In genomic region chr16:86405319-86405718, GRCh38 we compare ENCODE assay signal across 21 cellular contexts.
DNase-seq lines count a peak whose midpoint lies in the region; ATAC-seq and TF ChIP-seq lines count a peak whose summit lies in the region.
"Had no signal": no experiment of that assay in that cellular context is flagged by ENCODE, and none has a peak within 500 bp of the region (broad histone marks: within the 10 kb centered on the region; RNA-seq: fewer than 3 reads in every experiment).

No MANE protein-coding gene starts in this region.

- H3K27me3 Mint-ChIP-seq in natural killer cell treated with Interleukin-12 subunit alpha and Interleukin-12 subunit beta and Interleukin-15 and Interleukin-18, amount 100 ng/mL, for 72 hours: peaks cover 14 to 16% of the 10 kb centered on the region in 2 donors
- peaks cover 9 to 11% of the 10 kb centered on the region in 2 donors for H3K27me3 Mint-ChIP-seq in natural killer cell (ENCODE audit: low read depth in 2 of 2)

- H3K4me1 Mint-ChIP-seq in natural killer cell treated with Interleukin-12 subunit alpha and Interleukin-12 subunit beta and Interleukin-15 and Interleukin-18, amount 100 ng/mL, for 72 hours (ENCODE audit: low read depth in 2 of 2): no peaks in the 10 kb centered on the region
- no peaks in the 10 kb centered on the region for H3K4me1 Mint-ChIP-seq in natural killer cell

- H3K4me3 Mint-ChIP-seq in natural killer cell treated with Interleukin-12 subunit alpha and Interleukin-12 subunit beta and Interleukin-15 and Interleukin-18, amount 100 ng/mL, for 72 hours: no peak overlapping the region
- H3K4me3 Mint-ChIP-seq in natural killer cell: no peak overlapping the region
- H3K4me3 Mint-ChIP-seq: CD8-positive, alpha-beta T cell had no signal

- no peak for TF ChIP-seq CTCF in natural killer cell (IDR thresholded peaks at IDR 0.05)
- no peak for TF ChIP-seq CTCF in choroid plexus epithelial cell (conservative IDR thresholded peaks at IDR 0.05; ENCODE audit: low read depth, low read length)

- no peaks in the 10 kb centered on the region for H3K9me3 Mint-ChIP-seq in natural killer cell treated with Interleukin-12 subunit alpha and Interleukin-12 subunit beta and Interleukin-15 and Interleukin-18, amount 100 ng/mL, for 72 hours
- H3K9me3 Mint-ChIP-seq in natural killer cell: no peaks in the 10 kb centered on the region
- H3K9me3 Mint-ChIP-seq: CD8-positive, alpha-beta T cell had no signal

- H3K36me3 Mint-ChIP-seq in natural killer cell treated with Interleukin-12 subunit alpha and Interleukin-12 subunit beta and Interleukin-15 and Interleukin-18, amount 100 ng/mL, for 72 hours: no peaks in the 10 kb centered on the region
- H3K36me3 Mint-ChIP-seq in natural killer cell: no peaks in the 10 kb centered on the region
- H3K36me3 Mint-ChIP-seq: CD8-positive, alpha-beta T cell had no signal

- intact Hi-C loops in natural killer cell (cut with micrococcal nuclease): no loop called here

- DNase-seq in natural killer cell treated with Interleukin-12 subunit alpha and Interleukin-12 subunit beta and Interleukin-15 and Interleukin-18, amount 100 ng/mL, for 72 hours (ENCODE audit: low spot score): peak; percentile 22
- no peak for DNase-seq in natural killer cell
- peak; percentile 23 for DNase-seq in choroid plexus epithelial cell (ENCODE audit: low read depth)
- DNase-seq in lung microvascular endothelial cell (ENCODE audit: low read depth in 2 of 2): peak; percentile 53 to 67
- no peak for DNase-seq in NCI-H146 treated with DMSO at 0.1 percent for 48 hours (lab: John Stamatoyannopoulos, UW; ENCODE audit: unreplicated experiment)
- no peak for DNase-seq in NCI-H1694 treated with DMSO at 0.1 percent for 48 hours (lab: John Stamatoyannopoulos, UW)
- DNase-seq: AML-193; C1 segment of cervical spinal cord; CD8-positive, alpha-beta T cell; DND-41; NCI-H1417; NCI-H187 treated with DMSO at 0.1 percent for 48 hours; NCI-H2107; NCI-H446 treated with DMSO at 0.1 percent for 48 hours; NCI-H526 treated with DMSO at 0.1 percent for 48 hours; PC-3; RPMI8226; SHP77 had no signal

- ATAC-seq in natural killer cell treated with Interleukin-12 subunit alpha and Interleukin-12 subunit beta and Interleukin-15 and Interleukin-18, amount 100 ng/mL, for 72 hours: no peak
- ATAC-seq in natural killer cell (no peak), GM18870 (IDR thresholded peaks at IDR 0.05; ENCODE audit: unreplicated experiment) (no peak), GM18858 (IDR thresholded peaks at IDR 0.05; ENCODE audit: unreplicated experiment) (no peak)
- ATAC-seq: CD8-positive, alpha-beta T cell; PC-3 had no signal

- no peak overlapping the region for H3K27ac Mint-ChIP-seq in natural killer cell treated with Interleukin-12 subunit alpha and Interleukin-12 subunit beta and Interleukin-15 and Interleukin-18, amount 100 ng/mL, for 72 hours
- H3K27ac Mint-ChIP-seq in natural killer cell: no peak overlapping the region
- H3K27ac Mint-ChIP-seq: CD8-positive, alpha-beta T cell had no signal

- H3K4me3 ChIP-seq in choroid plexus epithelial cell (ENCODE audit: low read depth, low read length): no peak overlapping the region
- H3K4me3 ChIP-seq: SK-N-MC had no signal

Comparison
In these comparisons a context has a peak if more than half of its experiments do, and no peak if none do; other contexts are left out.
1. DNase-seq: peak in natural killer cell treated with Interleukin-12 subunit alpha and Interleukin-12 subunit beta and Interleukin-15 and Interleukin-18, amount 100 ng/mL, for 72 hours (single experiment), choroid plexus epithelial cell (single experiment) and lung microvascular endothelial cell (2 of 2); none in natural killer cell (single experiment), NCI-H146 treated with DMSO at 0.1 percent for 48 hours (single experiment) and NCI-H1694 treated with DMSO at 0.1 percent for 48 hours (single experiment).